In genomic region chr5:170225326-170226137, GRCh38 we compare ENCODE assay signal across 8 cellular contexts. TPM values are rescaled to one million over a fixed set of nuclear protein-coding genes. Genes with fewer than 3 reads are reported as not detected.
DNase-seq lines count a peak whose midpoint lies in the region; ATAC-seq and TF ChIP-seq lines count a peak whose summit lies in the region.

No MANE protein-coding gene starts in this region.

- no peaks in the 10 kb centered on the region for H3K9me3 ChIP-seq in Peyer's patch
- H3K9me3 ChIP-seq in neutrophil, result no peaks in the 10 kb centered on the region

- peak; percentile 48 to 80 (median 68) for TF ChIP-seq CTCF in Peyer's patch (IDR thresholded peaks at IDR 0.05)
- peak; percentile 60 for TF ChIP-seq CTCF in neutrophil (IDR thresholded peaks at IDR 0.05)

- no peaks in the 10 kb centered on the region for H3K36me3 ChIP-seq in Peyer's patch
- no peaks in the 10 kb centered on the region for H3K36me3 ChIP-seq in neutrophil

- H3K4me3 ChIP-seq in Peyer's patch, result no peak overlapping the region
- H3K4me3 ChIP-seq in neutrophil (ENCODE audit: low read depth in 1 of 2, low read length in 1 of 2), result no peak overlapping the region

- peak; percentile 79 for DNase-seq in GM03348 (ENCODE audit: low spot score)
- DNase-seq in HT1080 (ENCODE audit: low read depth), result peak; percentile 31
- peak in 2 of 3 donors; percentile 79 to 90 for DNase-seq in Peyer's patch
- peak; percentile 84 for DNase-seq in activated T-cell treated with anti-CD3 and anti-CD28 coated beads, Interleukin-2, amount 50 U/mL, for 48 hours
- DNase-seq in fibroblast of peridontal ligament (ENCODE audit: extremely low read depth), result peak; percentile 64
- DNase-seq in stromal cell of bone marrow (ENCODE audit: low read depth), result peak; percentile 48

- H3K27me3 ChIP-seq in Peyer's patch (no peaks in the 10 kb centered on the region), neutrophil (no peaks in the 10 kb centered on the region)

- TF ChIP-seq POLR2A in Peyer's patch (IDR thresholded peaks at IDR 0.05), result no peak

- ATAC-seq in HG02870 (IDR thresholded peaks at IDR 0.05; ENCODE audit: unreplicated experiment), result no peak

- H3K4me1 ChIP-seq in Peyer's patch, result peaks cover 0 to 4% (median 0%) of the 10 kb centered on the region in 4 donors
- H3K4me1 ChIP-seq in neutrophil (ENCODE audit: control insufficient read depth in 1 of 2, insufficient read depth in 1 of 2, low read depth in 1 of 2, low read length in 1 of 2), result no peaks in the 10 kb centered on the region

- H3K27ac ChIP-seq in Peyer's patch, result no peak overlapping the region
- no peak overlapping the region for H3K27ac ChIP-seq in neutrophil

RNA-seq across cellular contexts. Expression of gene C5orf58, which starts 7.3 kb away (rescaled TPM):
- total RNA-seq in HT1080 (2014; rRNA removed; shearing (Covaris generic)), result 2.4 and 7.7 TPM in 2 replicates
- 13.5 and 23.6 TPM in 2 replicates for polyA plus RNA-seq in HT1080 (2015; cell fraction: cytosol; rRNA removed)
- polyA plus RNA-seq in HT1080 (2015; cell fraction: nucleus; rRNA removed), result 10.5 and 13.1 TPM in 2 replicates
- not detected for total RNA-seq in Peyer's patch

Comparison
In these comparisons a context has a peak if more than half of its experiments do, and no peak if none do; other contexts are left out.
1. DNase-seq: peak in every context shown above with its lines; median percentile 84 in Peyer's patch; 84 in activated T-cell treated with anti-CD3 and anti-CD28 coated beads, Interleukin-2, amount 50 U/mL, for 48 hours; 79 in GM03348; 64 in fibroblast of peridontal ligament; 48 in stromal cell of bone marrow; 31 in HT1080.